In the genomic region with DNA sequence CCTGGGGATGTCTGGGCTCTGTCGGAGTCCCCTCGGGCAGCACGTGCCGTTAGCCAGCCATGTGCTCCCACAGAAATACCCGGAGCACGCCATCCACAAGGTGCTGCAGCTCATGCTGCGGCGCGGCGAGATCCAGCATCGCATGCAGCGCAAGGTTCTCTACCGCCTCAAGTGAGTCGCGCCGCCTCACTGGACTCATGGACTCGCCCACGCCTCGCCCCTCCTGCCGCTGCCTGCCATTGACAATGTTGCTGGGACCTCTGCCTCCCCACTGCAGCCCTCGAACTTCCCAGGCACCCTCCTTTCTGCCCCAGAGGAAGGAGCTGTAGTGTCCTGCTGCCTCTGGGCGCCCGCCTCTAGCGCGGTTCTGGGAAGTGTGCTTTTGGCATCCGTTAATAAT, we compare ENCODE assay signal across 21 cellular contexts. TPM values are rescaled to one million over a fixed set of nuclear protein-coding genes. Genes with fewer than 3 reads are reported as not detected.
DNase-seq lines count a peak whose midpoint lies in the region; FAIRE-seq and TF ChIP-seq lines count a peak whose summit lies in the region.
"Had no signal": no experiment of that assay in that cellular context is flagged by ENCODE, and none has a peak within 500 bp of the region (broad histone marks: within the 10 kb centered on the region; RNA-seq: fewer than 3 reads in every experiment).

No MANE protein-coding gene starts in this region.

- H3K4me1 Mint-ChIP-seq in HFFc6 (ENCODE audit: low read depth) = peaks cover 20% of the 10 kb centered on the region
- peaks cover 3% of the 10 kb centered on the region for H3K4me1 Mint-ChIP-seq in progenitor cell of endocrine pancreas (ENCODE audit: low read depth)

- H3K4me1 ChIP-seq in PC-9 (replicated peaks; ENCODE audit: insufficient read depth) (peaks cover 40% of the 10 kb centered on the region), kidney (ENCODE audit: control insufficient read depth in 1 of 2, insufficient read depth in 1 of 2, low read depth in 1 of 2, low read length in 2 of 2) (no peaks in the 10 kb centered on the region), breast epithelium (no peaks in the 10 kb centered on the region)
- H3K4me1 ChIP-seq: BE2C had no signal

- intact Hi-C loops in PC-9 (cut with micrococcal nuclease; ENCODE audit: unreplicated experiment) = no loop called here
- intact Hi-C loops in kidney (cut with DNase I) = no loop called here
- intact Hi-C loops in breast epithelium (cut with DNase I; ENCODE audit: low total_unique reads) = loop anchor here (10.0 kb wide), 1 partner anchor 161 kb away; no protein-coding TSS in a partner anchor

- H3K9me3 ChIP-seq in PC-9 (ENCODE audit: insufficient read depth, low read depth) (no peaks in the 10 kb centered on the region), kidney (ENCODE audit: control insufficient read depth in 1 of 2, low read length in 2 of 2) (no peaks in the 10 kb centered on the region), breast epithelium (no peaks in the 10 kb centered on the region)
- H3K9me3 ChIP-seq: A549, BE2C, HAP-1 had no signal

- CTCF ChIA-PET in PC-9 (lab: Charles Lee) = no interaction called here

- H3K9me3 Mint-ChIP-seq in HFFc6 (no peaks in the 10 kb centered on the region), progenitor cell of endocrine pancreas (ENCODE audit: low read depth) (no peaks in the 10 kb centered on the region)
- H3K9me3 Mint-ChIP-seq: CD8-positive, alpha-beta T cell had no signal

- H3K4me3 ChIP-seq in PC-9 = no peak overlapping the region
- no peak overlapping the region for H3K4me3 ChIP-seq in kidney (ENCODE audit: low read length in 2 of 2)
- H3K4me3 ChIP-seq in breast epithelium = no peak overlapping the region
- H3K4me3 ChIP-seq: A549, HAP-1 had no signal

- H3K27ac ChIP-seq in PC-9 = peak overlapping the region; percentile 89
- no peak overlapping the region for H3K27ac ChIP-seq in kidney (ENCODE audit: low read depth in 2 of 2, low read length in 2 of 2)
- H3K27ac ChIP-seq in breast epithelium = no peak overlapping the region
- H3K27ac ChIP-seq: A549, C4-2B had no signal

- no peak overlapping the region for H3K4me2 ChIP-seq in PC-9
- H3K4me2 ChIP-seq: A549 had no signal

- H3K4me3 Mint-ChIP-seq in HFFc6 (no peak overlapping the region), progenitor cell of endocrine pancreas (ENCODE audit: low read depth) (no peak overlapping the region)
- H3K4me3 Mint-ChIP-seq: CD8-positive, alpha-beta T cell had no signal

- H3K27me3 Mint-ChIP-seq in HFFc6 (ENCODE audit: insufficient read depth) (peaks cover 2% of the 10 kb centered on the region), progenitor cell of endocrine pancreas (no peaks in the 10 kb centered on the region)

- DNase-seq in HFFc6 (no peak), PC-9 (no peak), kidney (peak; percentile 58), progenitor cell of endocrine pancreas (ENCODE audit: low spot score, unreplicated experiment) (no peak), breast epithelium (ENCODE audit: low spot score in 2 of 2) (no peak), NCI-H2227 treated with DMSO at 0.1 percent for 48 hours (lab: John Stamatoyannopoulos, UW) (no peak), midbrain (lab: John Stamatoyannopoulos, UW) (no peak), NCI-H524 treated with DMSO at 0.1 percent for 48 hours (lab: John Stamatoyannopoulos, UW) (no peak)
- DNase-seq: BE2C; CD8-positive, alpha-beta T cell; COR-L47; DMS153; DND-41; GDM1 had no signal

- H3K27ac Mint-ChIP-seq in HFFc6 (peak overlapping the region; percentile 40; the same call in 1 of the 2 replicates), progenitor cell of endocrine pancreas (peak overlapping the region; percentile 41)
- H3K27ac Mint-ChIP-seq: CD8-positive, alpha-beta T cell had no signal

- TF ChIP-seq CTCF in HFFc6 (IDR thresholded peaks at IDR 0.05) (no peak), PC-9 (conservative IDR thresholded peaks at IDR 0.05) (no peak), kidney (IDR thresholded peaks at IDR 0.05; ENCODE audit: borderline replicate concordance, extremely low read depth, insufficient read depth) (no peak), progenitor cell of endocrine pancreas (IDR thresholded peaks at IDR 0.05; ENCODE audit: unreplicated experiment) (no peak), breast epithelium (IDR thresholded peaks at IDR 0.05) (no peak)

- POLR2A ChIA-PET in PC-9 (lab: Charles Lee; ENCODE audit: unreplicated experiment) = no interaction called here

- H3K9me2 ChIP-seq in PC-9 (ENCODE audit: insufficient read depth) = no peaks in the 10 kb centered on the region

- H2AFZ ChIP-seq in PC-9 = no peak overlapping the region

- H3K79me2 ChIP-seq in PC-9 (ENCODE audit: low read depth) = no peaks in the 10 kb centered on the region

- 0 out of 2 replicates have a peak, but pooled peaks cover 4% of the 10 kb centered on the region for H3K36me3 ChIP-seq in PC-9 (ENCODE audit: low read depth)
- H3K36me3 ChIP-seq in kidney (ENCODE audit: control insufficient read depth in 1 of 2, insufficient read depth in 2 of 2, low read length in 2 of 2) = peaks cover 9 to 15% of the 10 kb centered on the region in 2 donors
- H3K36me3 ChIP-seq in breast epithelium = peaks cover 11% of the 10 kb centered on the region

- peaks cover 7% of the 10 kb centered on the region; the same call in 1 of the 2 replicates for H3K36me3 Mint-ChIP-seq in HFFc6 (ENCODE audit: low read depth)
- peaks cover 12% of the 10 kb centered on the region for H3K36me3 Mint-ChIP-seq in progenitor cell of endocrine pancreas (ENCODE audit: insufficient read depth)

- BruUV-seq in PC-9 (replicated peaks; lab: Mats Ljungman, UMichigan) = no TSS peak

- H3K9ac ChIP-seq in kidney (ENCODE audit: low read length in 2 of 2) = no peak overlapping the region

- H3K27me3 ChIP-seq in PC-9 (ENCODE audit: insufficient read depth, low read depth) = no peaks in the 10 kb centered on the region
- H3K27me3 ChIP-seq in breast epithelium = no peaks in the 10 kb centered on the region
- H3K27me3 ChIP-seq: BE2C had no signal

- no peak for TF ChIP-seq POLR2A in breast epithelium (IDR thresholded peaks at IDR 0.05)

- H4K20me1 ChIP-seq in PC-9 (ENCODE audit: insufficient read depth) = no peaks in the 10 kb centered on the region

- H3F3A ChIP-seq in PC-9 (ENCODE audit: insufficient read depth, low read depth) = peaks cover 41% of the 10 kb centered on the region

- no peak for FAIRE-seq in kidney (lab: Jason Lieb, UNC)
- FAIRE-seq: A549, D721Med, GM12892, GM19239, H1 had no signal

RNA-seq across cellular contexts. Expression of gene MCM5, which starts 24.1 kb away (rescaled TPM):
- total RNA-seq in HFFc6 (2021; fragmentation: NEBNext Ultra II Directional; extraction: Animal tissue kit (Norgen Biotek cat#: 25700)) = 10 to 100 TPM; 41.1 to 96.3 (median 79.9) TPM
- total RNA-seq in PC-9 (2021) = 71.7 and 115 TPM in 2 replicates
- total RNA-seq in kidney = 26.4 TPM
- 10.2 TPM for polyA plus RNA-seq in kidney (ENCODE audit: insufficient read depth, low read depth, low replicate concordance)
- total RNA-seq in progenitor cell of endocrine pancreas = 84.8 and 92.8 TPM in 2 replicates
- 10 to 100 TPM; 16.4 to 23.3 (median 16.8) TPM for total RNA-seq in breast epithelium

RNA-seq across cellular contexts. Expression of gene HMOX1, which starts 43.2 kb away (rescaled TPM):
- total RNA-seq in HFFc6 (2021; fragmentation: NEBNext Ultra II Directional; extraction: Animal tissue kit (Norgen Biotek cat#: 25700)) = 100 to 1,000 TPM in 1 of 6 experiments, 10 to 100 TPM in 5; 51.2 to 117 (median 56.2) TPM
- total RNA-seq in PC-9 (2021) (18.4 and 23.7 TPM in 2 replicates), kidney (37.7 TPM), progenitor cell of endocrine pancreas (4.3 and 6.4 TPM in 2 replicates), breast epithelium (10 to 100 TPM; 11.5 to 38.6 (median 21.3) TPM)
- polyA plus RNA-seq in kidney (ENCODE audit: insufficient read depth, low read depth, low replicate concordance) = 234 TPM
